ENCODE assay signal across 10 cellular contexts in the genomic region with DNA sequence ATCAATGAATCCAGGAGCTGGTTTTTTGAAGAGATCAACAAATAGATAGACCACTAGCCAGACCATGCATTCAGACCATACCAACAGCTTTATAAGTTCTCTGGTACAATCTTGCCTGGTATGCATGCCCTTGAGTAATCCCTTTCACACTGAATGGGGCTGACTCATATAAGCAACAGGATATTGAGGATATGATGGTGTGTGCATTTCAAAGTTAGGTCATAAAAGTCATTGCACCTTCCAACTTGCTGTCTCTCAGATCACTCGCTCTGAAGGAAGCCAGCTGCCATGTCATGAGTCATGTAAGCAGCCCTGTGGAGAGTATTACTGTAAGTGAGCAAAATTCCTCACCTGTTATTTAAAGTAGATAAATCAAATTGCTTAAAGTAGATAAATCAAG. TPM values are rescaled to one million over a fixed set of nuclear protein-coding genes. Genes with fewer than 3 reads are reported as not detected.
DNase-seq lines count a peak whose midpoint lies in the region; ATAC-seq, FAIRE-seq and TF ChIP-seq lines count a peak whose summit lies in the region.
"Had no signal": no experiment of that assay in that cellular context is flagged by ENCODE, and none has a peak within 500 bp of the region (broad histone marks: within the 10 kb centered on the region; RNA-seq: fewer than 3 reads in every experiment).

No MANE protein-coding gene starts in this region.

- FAIRE-seq in HepG2 (lab: Jason Lieb, UNC) = no peak
- FAIRE-seq: endometrium had no signal

- peaks cover 33% of the 10 kb centered on the region for H3K4me1 ChIP-seq in HepG2 (ENCODE audit: insufficient read depth, low read length)

- H3K9me3 ChIP-seq in HepG2 (ENCODE audit: low read length) = peaks cover 4% of the 10 kb centered on the region

- no peak overlapping the region for H3K9ac ChIP-seq in HepG2 (ENCODE audit: insufficient read depth, low read depth, low read length)

- H2AFZ ChIP-seq in HepG2 (ENCODE audit: low read length) = no peak overlapping the region

- DNase-seq in COLO829 (ENCODE audit: low spot score) (peak; percentile 57), HS-5 (ENCODE audit: low read depth) (peak; percentile 91), astrocyte of the hippocampus (ENCODE audit: low read depth, low spot score) (peak; percentile 57), HepG2 (ENCODE audit: low spot score) (peak; percentile 91), GM19240 (ENCODE audit: insufficient read length, low spot score) (no peak), superior temporal gyrus (ENCODE audit: extremely low spot score) (no peak), hypothalamus (lab: John Stamatoyannopoulos, UW) (no peak), NCI-H524 treated with DMSO at 0.1 percent for 48 hours (lab: John Stamatoyannopoulos, UW) (no peak)
- DNase-seq: NCI-H82 had no signal

- no peaks in the 10 kb centered on the region for H3K36me3 ChIP-seq in HepG2 (replicated peaks in 1 of 2; ENCODE audit: control insufficient read depth in 1 of 2, insufficient read depth in 2 of 2, low read length in 2 of 2)

- no peak overlapping the region for H3K4me2 ChIP-seq in HepG2 (ENCODE audit: low read depth, low read length)

- intact Hi-C loops in HepG2 (cut with micrococcal nuclease; ENCODE audit: unreplicated experiment) = no loop called here

- TF ChIP-seq POLR2A in HepG2 (IDR thresholded peaks at IDR 0.05; ENCODE audit: insufficient read depth in 1 of 2, low read depth in 2 of 2, low read length in 2 of 2) = no peak

- no peak for TF ChIP-seq CTCF in HepG2 (CRISPR knock-in tag; IDR thresholded peaks at IDR 0.05)

- H3K79me2 ChIP-seq in HepG2 (ENCODE audit: insufficient read depth, low read length) = no peaks in the 10 kb centered on the region

- peak; percentile 89 for ATAC-seq in HepG2

- H3K27me3 ChIP-seq in HepG2 (ENCODE audit: control insufficient read depth in 1 of 2, insufficient read depth in 2 of 2, low read length in 2 of 2) = peaks cover 0 to 18% of the 10 kb centered on the region in 2 experiments; a peak in 1 of 5 replicates

- H4K20me1 ChIP-seq in HepG2 (ENCODE audit: insufficient read depth, low read length) = no peaks in the 10 kb centered on the region

- CTCF ChIA-PET in HepG2 (lab: Yijun Ruan, JAX; ENCODE audit: low intra/inter-chr PET ratio, low total read pairs) = no interaction called here

- POLR2A ChIA-PET in HepG2 (lab: Yijun Ruan, JAX) = interaction anchor here (0.8 to 1.2 kb wide), 2 partner anchors 77 to 182 kb away, joined by 3 read pairs; a partner anchor contains a TSS

- in situ Hi-C loops in HepG2 (cut with HindIII; ENCODE audit: extremely low pct_ligation_motif_present, low pct_unique_long_range_greater_than_20kb) = no loop called here

- TF ChIP-seq RAD21 in HepG2 (CRISPR knock-in tag; IDR thresholded peaks at IDR 0.05) = no peak

- WGBS in HepG2 (ENCODE audit: low lambda C conversion rate) = 4% methylated on average over 1 of the region's 1 CpG

- no peak overlapping the region for H3K27ac ChIP-seq in HepG2 (ENCODE audit: extremely low read length, insufficient read depth, low read length)

- no TSS peak for BruUV-seq in HepG2 (replicated peaks; lab: Mats Ljungman, UMichigan)

- TF ChIP-seq EP300 in HepG2 (IDR thresholded peaks at IDR 0.05; ENCODE audit: low read depth in 2 of 2, low read length in 2 of 2) (peak in 1 of 2 experiments; percentile 56; a peak in 1 of 4 replicates), HepG2 (CRISPR knock-in tag; IDR thresholded peaks at IDR 0.05; ENCODE audit: borderline replicate concordance) (peak; percentile 84)

- no peak overlapping the region for H3K4me3 ChIP-seq in HepG2 (replicated peaks in 1 of 3; ENCODE audit: insufficient read depth in 1 of 3, low read depth in 2 of 3, low read length in 3 of 3)

TF ChIP-seq in HepG2, 621 proteins besides CTCF, POLR2A, EP300 and RAD21 (continues in another document):
- TF ChIP-seq, protein P1, sequence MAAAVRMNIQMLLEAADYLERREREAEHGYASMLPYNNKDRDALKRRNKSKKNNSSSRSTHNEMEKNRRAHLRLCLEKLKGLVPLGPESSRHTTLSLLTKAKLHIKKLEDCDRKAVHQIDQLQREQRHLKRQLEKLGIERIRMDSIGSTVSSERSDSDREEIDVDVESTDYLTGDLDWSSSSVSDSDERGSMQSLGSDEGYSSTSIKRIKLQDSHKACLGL (CRISPR knock-in tag; IDR thresholded peaks at IDR 0.05) = no peak
- TF ChIP-seq, protein P2, sequence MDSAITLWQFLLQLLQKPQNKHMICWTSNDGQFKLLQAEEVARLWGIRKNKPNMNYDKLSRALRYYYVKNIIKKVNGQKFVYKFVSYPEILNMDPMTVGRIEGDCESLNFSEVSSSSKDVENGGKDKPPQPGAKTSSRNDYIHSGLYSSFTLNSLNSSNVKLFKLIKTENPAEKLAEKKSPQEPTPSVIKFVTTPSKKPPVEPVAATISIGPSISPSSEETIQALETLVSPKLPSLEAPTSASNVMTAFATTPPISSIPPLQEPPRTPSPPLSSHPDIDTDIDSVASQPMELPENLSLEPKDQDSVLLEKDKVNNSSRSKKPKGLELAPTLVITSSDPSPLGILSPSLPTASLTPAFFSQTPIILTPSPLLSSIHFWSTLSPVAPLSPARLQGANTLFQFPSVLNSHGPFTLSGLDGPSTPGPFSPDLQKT (CRISPR knock-in tag; IDR thresholded peaks at IDR 0.05; ENCODE audit: borderline replicate concordance) = no peak
- TF ChIP-seq JDP2 (CRISPR knock-in tag; IDR thresholded peaks at IDR 0.05; ENCODE audit: borderline replicate concordance) = no peak
- TF ChIP-seq HDAC1 (CRISPR knock-in tag; IDR thresholded peaks at IDR 0.05) = no peak
- TF ChIP-seq, protein P3, sequence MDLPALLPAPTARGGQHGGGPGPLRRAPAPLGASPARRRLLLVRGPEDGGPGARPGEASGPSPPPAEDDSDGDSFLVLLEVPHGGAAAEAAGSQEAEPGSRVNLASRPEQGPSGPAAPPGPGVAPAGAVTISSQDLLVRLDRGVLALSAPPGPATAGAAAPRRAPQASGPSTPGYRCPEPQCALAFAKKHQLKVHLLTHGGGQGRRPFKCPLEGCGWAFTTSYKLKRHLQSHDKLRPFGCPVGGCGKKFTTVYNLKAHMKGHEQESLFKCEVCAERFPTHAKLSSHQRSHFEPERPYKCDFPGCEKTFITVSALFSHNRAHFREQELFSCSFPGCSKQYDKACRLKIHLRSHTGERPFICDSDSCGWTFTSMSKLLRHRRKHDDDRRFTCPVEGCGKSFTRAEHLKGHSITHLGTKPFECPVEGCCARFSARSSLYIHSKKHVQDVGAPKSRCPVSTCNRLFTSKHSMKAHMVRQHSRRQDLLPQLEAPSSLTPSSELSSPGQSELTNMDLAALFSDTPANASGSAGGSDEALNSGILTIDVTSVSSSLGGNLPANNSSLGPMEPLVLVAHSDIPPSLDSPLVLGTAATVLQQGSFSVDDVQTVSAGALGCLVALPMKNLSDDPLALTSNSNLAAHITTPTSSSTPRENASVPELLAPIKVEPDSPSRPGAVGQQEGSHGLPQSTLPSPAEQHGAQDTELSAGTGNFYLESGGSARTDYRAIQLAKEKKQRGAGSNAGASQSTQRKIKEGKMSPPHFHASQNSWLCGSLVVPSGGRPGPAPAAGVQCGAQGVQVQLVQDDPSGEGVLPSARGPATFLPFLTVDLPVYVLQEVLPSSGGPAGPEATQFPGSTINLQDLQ (CRISPR knock-in tag; IDR thresholded peaks at IDR 0.05) = no peak
- no peak for TF ChIP-seq ZNF441 (CRISPR knock-in tag; IDR thresholded peaks at IDR 0.05; ENCODE audit: borderline replicate concordance)
- no peak for TF ChIP-seq HNRNPH1 (optimal IDR thresholded peaks at IDR 0.05; ENCODE audit: low read depth, low read length)
- no peak for TF ChIP-seq TAF15 (IDR thresholded peaks at IDR 0.05; ENCODE audit: low read depth, low read length, poor library complexity, severe bottlenecking)
- no peak for TF ChIP-seq ZNF136 (CRISPR knock-in tag; IDR thresholded peaks at IDR 0.05; ENCODE audit: low read depth)
- TF ChIP-seq, protein P4, sequence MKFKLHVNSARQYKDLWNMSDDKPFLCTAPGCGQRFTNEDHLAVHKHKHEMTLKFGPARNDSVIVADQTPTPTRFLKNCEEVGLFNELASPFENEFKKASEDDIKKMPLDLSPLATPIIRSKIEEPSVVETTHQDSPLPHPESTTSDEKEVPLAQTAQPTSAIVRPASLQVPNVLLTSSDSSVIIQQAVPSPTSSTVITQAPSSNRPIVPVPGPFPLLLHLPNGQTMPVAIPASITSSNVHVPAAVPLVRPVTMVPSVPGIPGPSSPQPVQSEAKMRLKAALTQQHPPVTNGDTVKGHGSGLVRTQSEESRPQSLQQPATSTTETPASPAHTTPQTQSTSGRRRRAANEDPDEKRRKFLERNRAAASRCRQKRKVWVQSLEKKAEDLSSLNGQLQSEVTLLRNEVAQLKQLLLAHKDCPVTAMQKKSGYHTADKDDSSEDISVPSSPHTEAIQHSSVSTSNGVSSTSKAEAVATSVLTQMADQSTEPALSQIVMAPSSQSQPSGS (CRISPR knock-in tag; IDR thresholded peaks at IDR 0.05) = no peak
- no peak for TF ChIP-seq THAP11 (CRISPR knock-in tag; IDR thresholded peaks at IDR 0.05)
- TF ChIP-seq KDM6A (CRISPR knock-in tag; IDR thresholded peaks at IDR 0.05; ENCODE audit: low read depth) = no peak
- no peak for TF ChIP-seq ZNF337 (CRISPR knock-in tag; IDR thresholded peaks at IDR 0.05; ENCODE audit: borderline replicate concordance, low read depth)
- no peak for TF ChIP-seq SMYD3 (CRISPR knock-in tag; IDR thresholded peaks at IDR 0.05)

RNA-seq across cellular contexts. Expression of a gene that starts 45.0 kb away (rescaled TPM):
- total RNA-seq in HepG2 (2016; rRNA removed; fragmentation: Illumina TruSeq; extraction: Trizol) = not detected in 2 replicates
- not detected in 2 replicates for total RNA-seq in HepG2 (2016; cell fraction: cytosol; rRNA removed; fragmentation: Illumina TruSeq; extraction: Trizol; ENCODE audit: low read depth)
- total RNA-seq in HepG2 (2016; cell fraction: insoluble cytoplasmic fraction; rRNA removed; fragmentation: Illumina TruSeq; extraction: Trizol) = not detected in 2 replicates
- total RNA-seq in HepG2 (2016; cell fraction: membrane; rRNA removed; fragmentation: Illumina TruSeq; extraction: Trizol) = not detected in 2 replicates
- total RNA-seq in HepG2 (2016; cell fraction: nucleus; rRNA removed; fragmentation: Illumina TruSeq; extraction: Trizol) = not detected in 2 replicates
- polyA plus RNA-seq in HepG2 (2011; rRNA removed) = not detected in 2 replicates
- polyA plus RNA-seq in HepG2 (2011; cell fraction: cytosol; rRNA removed) = not detected in 2 replicates
- polyA plus RNA-seq in HepG2 (2011; cell fraction: nucleus; rRNA removed) = not detected in 2 replicates
- polyA plus RNA-seq in HepG2 (2012) = not detected in 2 replicates
- not detected in 2 replicates for polyA plus RNA-seq in HepG2 (2016; cell fraction: cytosol; fragmentation: Illumina TruSeq; extraction: Trizol; ENCODE audit: low read depth)
- not detected in 2 replicates for polyA plus RNA-seq in HepG2 (2016; cell fraction: insoluble cytoplasmic fraction; fragmentation: Illumina TruSeq; extraction: Trizol; ENCODE audit: low read depth)
- polyA plus RNA-seq in HepG2 (2016; cell fraction: membrane; fragmentation: Illumina TruSeq; extraction: Trizol; ENCODE audit: low read depth) = not detected in 2 replicates
- not detected in 2 replicates for polyA plus RNA-seq in HepG2 (2016; cell fraction: nucleus; fragmentation: Illumina TruSeq; extraction: Trizol; ENCODE audit: insufficient read depth, low read depth)
- not detected in 2 replicates for polyA minus RNA-seq in HepG2 (2011; rRNA and poly(A)+ RNA removed; ENCODE audit: low replicate concordance)
- not detected in 2 replicates for polyA minus RNA-seq in HepG2 (2011; cell fraction: cytosol; rRNA and poly(A)+ RNA removed)
- not detected in 2 replicates for polyA minus RNA-seq in HepG2 (2011; cell fraction: nucleus; rRNA and poly(A)+ RNA removed)

Comparison
In these comparisons a context has a peak if more than half of its experiments do, and no peak if none do; other contexts are left out.
1. DNase-seq: peak in COLO829 (single experiment), HS-5 (single experiment), astrocyte of the hippocampus (single experiment) and HepG2 (single experiment); none in GM19240 (single experiment), superior temporal gyrus (single experiment), hypothalamus (0 of 51) and NCI-H524 treated with DMSO at 0.1 percent for 48 hours (single experiment).